Comparison of ENCODE assay signal across 15 cellular contexts in the genomic region with DNA sequence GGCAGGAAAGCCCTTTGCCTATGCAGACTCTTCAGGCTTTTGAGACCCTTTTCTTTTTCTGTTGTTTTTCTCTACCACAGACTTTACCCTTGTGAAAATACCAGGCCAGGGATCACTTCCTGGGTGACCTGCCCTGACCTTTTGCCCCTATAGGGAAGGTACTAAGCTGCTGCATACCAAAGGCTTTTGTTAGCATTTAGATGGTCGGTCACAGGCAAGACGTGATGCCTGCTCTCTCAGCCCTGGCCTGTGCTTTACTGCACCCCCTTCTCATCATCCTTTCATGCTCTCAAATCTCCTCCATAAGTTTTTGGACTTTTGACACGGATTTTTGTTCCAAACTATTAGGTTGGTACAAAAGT.
DNase-seq lines count a peak whose midpoint lies in the region; ATAC-seq, FAIRE-seq and TF ChIP-seq lines count a peak whose summit lies in the region.
"Had no signal": no experiment of that assay in that cellular context is flagged by ENCODE, and none has a peak within 500 bp of the region (broad histone marks: within the 10 kb centered on the region; RNA-seq: fewer than 3 reads in every experiment).

No MANE protein-coding gene starts in this region.

- no peak for TF ChIP-seq CTCF in IMR-90 (conservative IDR thresholded peaks at IDR 0.05; ENCODE audit: low read depth, low read length)
- no peak for TF ChIP-seq CTCF in H1 (IDR thresholded peaks at IDR 0.05; ENCODE audit: control extremely low read depth in 1 of 3, insufficient read depth in 1 of 3, low read depth in 1 of 3, low read length in 3 of 3)
- TF ChIP-seq CTCF in mesothelial cell of epicardium (IDR thresholded peaks at IDR 0.05; ENCODE audit: unreplicated experiment): no peak
- TF ChIP-seq CTCF in suprapubic skin (IDR thresholded peaks at IDR 0.05): no peak

- H3K9ac ChIP-seq in IMR-90 (ENCODE audit: low read depth, low read length) (no peak overlapping the region), H1 (replicated peaks in 1 of 4; ENCODE audit: extremely low read depth in 1 of 4, low read depth in 3 of 4, low read length in 3 of 4) (no peak overlapping the region)

- peak overlapping the region; percentile 38; the same call in 1 of the 2 replicates for H3K14ac ChIP-seq in IMR-90 (replicated peaks; ENCODE audit: low read depth, low read length)
- no peak overlapping the region for H3K14ac ChIP-seq in H1 (ENCODE audit: insufficient read length)

- POLR2A ChIA-PET in IMR-90 (lab: Charles Lee; ENCODE audit: unreplicated experiment): no interaction called here
- POLR2A ChIA-PET in H1 (lab: Charles Lee; ENCODE audit: partially characterized antibody): interaction anchor here (0.6 kb wide), 1 partner anchor 209 kb away, joined by 4 read pairs; no protein-coding TSS in a partner anchor

- H3K79me1 ChIP-seq in IMR-90 (ENCODE audit: low read depth in 1 of 2, low read length in 2 of 2): peaks cover 27 to 65% of the 10 kb centered on the region in 2 experiments
- no peaks in the 10 kb centered on the region; the same call in 1 of the 2 replicates for H3K79me1 ChIP-seq in H1 (ENCODE audit: low read depth, low read length)

- H3K27ac ChIP-seq in IMR-90 (ENCODE audit: insufficient read depth, low read length) (peak overlapping the region; percentile 74; the same call in 1 of the 2 replicates), H1 (ENCODE audit: low read depth, low read length) (no peak overlapping the region), suprapubic skin (peak overlapping the region; percentile 92)

- H3K36me3 ChIP-seq in IMR-90 (ENCODE audit: control insufficient read depth, insufficient read depth, low read length): peaks cover 6% of the 10 kb centered on the region
- no peaks in the 10 kb centered on the region for H3K36me3 ChIP-seq in H1 (ENCODE audit: control insufficient read depth in 2 of 4, insufficient read depth in 4 of 4, low read length in 3 of 4)
- no peaks in the 10 kb centered on the region for H3K36me3 ChIP-seq in suprapubic skin

- H3K4me1 Mint-ChIP-seq in mesothelial cell of epicardium: peaks cover 58% of the 10 kb centered on the region

- H3K4ac ChIP-seq in IMR-90 (ENCODE audit: low read depth, low read length): peak overlapping the region; percentile 52
- no peak overlapping the region for H3K4ac ChIP-seq in H1 (replicated peaks; ENCODE audit: insufficient read length, low read depth, low read length)

- H3K27me3 ChIP-seq in IMR-90 (ENCODE audit: control insufficient read depth, insufficient read depth, low read length) (no peaks in the 10 kb centered on the region), H1 (replicated peaks in 1 of 4; ENCODE audit: control insufficient read depth in 3 of 4, extremely low read depth in 1 of 4, insufficient read depth in 3 of 4, low read length in 3 of 4) (no peaks in the 10 kb centered on the region), suprapubic skin (no peaks in the 10 kb centered on the region)

- peaks cover 23% of the 10 kb centered on the region for H3K4me1 ChIP-seq in IMR-90 (ENCODE audit: control insufficient read depth, insufficient read depth, low read length)
- peaks cover 0 to 7% (median 0%) of the 10 kb centered on the region in 4 experiments; a peak in 2 of 7 replicates for H3K4me1 ChIP-seq in H1 (replicated peaks in 1 of 4; ENCODE audit: control insufficient read depth in 3 of 4, insufficient read depth in 4 of 4, low read length in 3 of 4)
- H3K4me1 ChIP-seq in suprapubic skin: peaks cover 69% of the 10 kb centered on the region

- ATAC-seq in IMR-90 (ENCODE audit: low read depth): no peak
- no peak for ATAC-seq in GM19023 (IDR thresholded peaks at IDR 0.05; ENCODE audit: unreplicated experiment)

- peaks cover 4% of the 10 kb centered on the region for H3K36me3 Mint-ChIP-seq in mesothelial cell of epicardium

- H3K4me2 ChIP-seq in IMR-90 (ENCODE audit: low read depth, low read length): no peak overlapping the region
- H3K4me2 ChIP-seq in H1 (ENCODE audit: insufficient read depth in 1 of 2, low read depth in 2 of 2, low read length in 2 of 2): no peak overlapping the region

- TF ChIP-seq POLR2A in IMR-90 (IDR thresholded peaks at IDR 0.05; ENCODE audit: low read depth, low read length) (no peak), H1 (IDR thresholded peaks at IDR 0.05; ENCODE audit: control extremely low read depth in 1 of 2, low read depth in 2 of 2, low read length in 2 of 2) (no peak), suprapubic skin (IDR thresholded peaks at IDR 0.05) (no peak)

- H2BK20ac ChIP-seq in IMR-90 (ENCODE audit: low read depth, low read length) (peak overlapping the region; percentile 18; the same call in 1 of the 2 replicates), H1 (ENCODE audit: low read length) (no peak overlapping the region)

- no peaks in the 10 kb centered on the region for H3K79me2 ChIP-seq in H1 (ENCODE audit: control insufficient read depth in 1 of 2, insufficient read depth in 2 of 2, low read length in 2 of 2)

- H4K8ac ChIP-seq in IMR-90 (ENCODE audit: low read depth in 2 of 2, low read length in 2 of 2) (peak overlapping the region in 1 of 2 experiments; percentile 64; a peak in 2 of 4 replicates), H1 (ENCODE audit: extremely low read depth, insufficient read depth, low read length) (no peak overlapping the region; the same call in 1 of the 2 replicates)

- dilution Hi-C loops in IMR-90 (cut with HindIII; ENCODE audit: low sequenced_read_pairs, unreplicated experiment): no loop called here

- H3K4me3 Mint-ChIP-seq in mesothelial cell of epicardium: no peak overlapping the region
- H3K4me3 Mint-ChIP-seq: neural crest cell had no signal

- peak overlapping the region; percentile 70 for H2BK120ac ChIP-seq in IMR-90 (ENCODE audit: low read depth, low read length)
- H2BK120ac ChIP-seq in H1 (replicated peaks; ENCODE audit: low read depth, low read length): no peak overlapping the region

- H2AK5ac ChIP-seq in IMR-90 (ENCODE audit: low read depth, low read length) (peak overlapping the region; percentile 81), H1 (ENCODE audit: low read depth, low read length) (no peak overlapping the region)

- H2BK5ac ChIP-seq in IMR-90 (ENCODE audit: low read depth, low read length, poor library complexity, severe bottlenecking) (peak overlapping the region; percentile 53), H1 (ENCODE audit: low read depth, low read length) (no peak overlapping the region)

- no peak overlapping the region for H2BK12ac ChIP-seq in H1 (ENCODE audit: low read depth, low read length)

- no peak overlapping the region for H3K4me3 ChIP-seq in IMR-90 (ENCODE audit: insufficient read depth, low read depth, low read length)
- H3K4me3 ChIP-seq in H1 (ENCODE audit: extremely low read depth in 1 of 4, insufficient read depth in 2 of 4, low read depth in 3 of 4, low read length in 4 of 4): no peak overlapping the region
- no peak overlapping the region for H3K4me3 ChIP-seq in suprapubic skin

- no peaks in the 10 kb centered on the region for H3K23me2 ChIP-seq in H1 (ENCODE audit: low read depth, low read length)

- peak overlapping the region; percentile 93 for H3K27ac Mint-ChIP-seq in mesothelial cell of epicardium

- H3K23ac ChIP-seq in IMR-90 (ENCODE audit: low read depth, low read length) (peak overlapping the region; percentile 70; the same call in 1 of the 2 replicates), H1 (ENCODE audit: insufficient read length) (no peak overlapping the region)

- H3K27me3 Mint-ChIP-seq in mesothelial cell of epicardium (ENCODE audit: low read depth): no peaks in the 10 kb centered on the region

- peaks cover 5% of the 10 kb centered on the region; the same call in 1 of the 2 replicates for H3K9me3 ChIP-seq in IMR-90 (ENCODE audit: control insufficient read depth, insufficient read depth, low read length)
- H3K9me3 ChIP-seq in H1 (ENCODE audit: insufficient read depth in 2 of 2, low read depth in 1 of 2, low read length in 1 of 2): no peaks in the 10 kb centered on the region
- no peaks in the 10 kb centered on the region for H3K9me3 ChIP-seq in suprapubic skin

- no peak overlapping the region for H2AFZ ChIP-seq in IMR-90 (replicated peaks; ENCODE audit: low read length, poor library complexity)
- H2AFZ ChIP-seq in H1 (ENCODE audit: low read length): no peak overlapping the region

- H2BK15ac ChIP-seq in IMR-90 (ENCODE audit: low read depth, low read length) (peak overlapping the region; percentile 41; the same call in 1 of the 3 replicates), H1 (ENCODE audit: low read length) (no peak overlapping the region)

- H3K18ac ChIP-seq in IMR-90 (ENCODE audit: low read depth, low read length): peak overlapping the region; percentile 34; the same call in 1 of the 2 replicates
- peak overlapping the region; percentile 32; the same call in 1 of the 2 replicates for H3K18ac ChIP-seq in H1 (ENCODE audit: extremely low read depth, low read length)

- in situ Hi-C loops in IMR-90 (cut with MboI; ENCODE audit: low sequenced_read_pairs): no loop called here

- H3K9me3 Mint-ChIP-seq in mesothelial cell of epicardium: no peaks in the 10 kb centered on the region
- H3K9me3 Mint-ChIP-seq: neural crest cell had no signal

- TF ChIP-seq EP300 in H1 (IDR thresholded peaks at IDR 0.05; ENCODE audit: borderline replicate concordance in 1 of 2, low read depth in 2 of 2, low read length in 2 of 2): no peak
- no peak for TF ChIP-seq EP300 in suprapubic skin (IDR thresholded peaks at IDR 0.05)

- BruUV-seq in IMR-90 (replicated peaks; lab: Mats Ljungman, UMichigan): no TSS peak

- H4K20me1 ChIP-seq in IMR-90 (ENCODE audit: insufficient read depth, low read length) (no peaks in the 10 kb centered on the region), H1 (replicated peaks in 1 of 2; ENCODE audit: control insufficient read depth in 1 of 2, insufficient read depth in 2 of 2, low read length in 2 of 2) (no peaks in the 10 kb centered on the region)

- FAIRE-seq in H1 (lab: Jason Lieb, UNC): no peak

- no peak overlapping the region for H2AK9ac ChIP-seq in IMR-90 (replicated peaks; ENCODE audit: low read depth, low read length, poor library complexity)

- CTCF ChIA-PET in IMR-90 (lab: Yijun Ruan, JAX) (interaction anchor here (1.9 kb wide), 1 partner anchor 16 kb away, joined by 4 read pairs; no protein-coding TSS in a partner anchor), H1 (lab: Charles Lee; ENCODE audit: partially characterized antibody) (interaction anchor here (0.9 to 1.5 kb wide), 3 partner anchors 11 to 70 kb away, joined by 3 to 8 read pairs (median 4); no protein-coding TSS in a partner anchor)

- DNase-seq in IMR-90: no peak
- DNase-seq in H1 (ENCODE audit: low read depth in 1 of 2, low spot score in 2 of 2): no peak
- no peak for DNase-seq in mesothelial cell of epicardium (ENCODE audit: low spot score in 2 of 2, unreplicated experiment in 2 of 2)
- no peak for DNase-seq in suprapubic skin (ENCODE audit: low spot score in 2 of 2)
- no peak for DNase-seq in UCSD-AML1 (lab: John Stamatoyannopoulos, UW; ENCODE audit: unreplicated experiment)
- DNase-seq in iPS-NIHi11 (ENCODE audit: low spot score): no peak
- no peak for DNase-seq in hippocampal formation (lab: John Stamatoyannopoulos, UW)
- DNase-seq: activated CD4-positive, CD25-positive, alpha-beta regulatory T cell; activated CD8-positive, alpha-beta memory T cell treated with anti-CD3 and anti-CD28 coated beads, Interleukin-2, amount 50 U/mL, for 48 hours; cortex of kidney; DMS79; islet precursor cell; stimulated activated CD4-positive, alpha-beta T cell treated with anti-CD3 and anti-CD28 coated beads, Interleukin-15, amount 100 ng/mL, for 24 hours had no signal

- H4K91ac ChIP-seq in IMR-90 (ENCODE audit: insufficient read depth, low read depth, low read length) (peak overlapping the region; percentile 45), H1 (replicated peaks; ENCODE audit: insufficient read length, low read length) (no peak overlapping the region)

- H3K56ac ChIP-seq in IMR-90 (ENCODE audit: extremely low read depth, insufficient read depth, low read length) (no peak overlapping the region), H1 (replicated peaks; ENCODE audit: insufficient read length, low read depth, low read length) (no peak overlapping the region)

- intact Hi-C loops in IMR-90 (cut with micrococcal nuclease): no loop called here

- no CpG with 5 or more reads among the region's 3 CpGs for WGBS in IMR-90 (ENCODE audit: extremely low coverage in 2 of 2, insufficient read length in 1 of 2), 2 experiments
- WGBS in H1 (ENCODE audit: extremely low coverage in 1 of 2, insufficient coverage in 1 of 2, insufficient read length in 1 of 2, insufficient replicate concordance in 2 of 2, low coverage in 1 of 2, low lambda C conversion rate in 2 of 2, missing lambda C conversion rate in 1 of 2), 2 experiments: 79% methylated on average over 3 of the region's 3 CpGs; no CpG with 5 or more reads in 1 of the 2 experiments
- WGBS in suprapubic skin: 77% methylated on average over 3 of the region's 3 CpGs

- H3K9me1 ChIP-seq in IMR-90 (ENCODE audit: insufficient read depth, low read length): peaks cover 20% of the 10 kb centered on the region; the same call in 1 of the 2 replicates

- peak overlapping the region; percentile 10 for H4K5ac ChIP-seq in IMR-90 (ENCODE audit: low read depth, low read length)
- no peak overlapping the region for H4K5ac ChIP-seq in H1 (ENCODE audit: insufficient read length, low read depth, low read length)

- TF ChIP-seq RAD21 in IMR-90 (IDR thresholded peaks at IDR 0.05; ENCODE audit: low read length): no peak
- TF ChIP-seq RAD21 in H1 (IDR thresholded peaks at IDR 0.05 in 1 of 2, conservative IDR thresholded peaks at IDR 0.05 in 1 of 2; ENCODE audit: low read depth in 2 of 2, low read length in 2 of 2): no peak
